21 cellular contexts compared by ENCODE assay signal in genomic region chr19:39321832-39322176, GRCh38. TPM values are rescaled to one million over a fixed set of nuclear protein-coding genes. Genes with fewer than 3 reads are reported as not detected.
A peak's percentile ranks its signal among the peaks of the same experiment; 100 is the strongest.
DNase-seq lines count a peak whose midpoint lies in the region; ATAC-seq lines count a peak whose summit lies in the region.
"Had no signal": no experiment of that assay in that cellular context is flagged by ENCODE, and none has a peak within 500 bp of the region (broad histone marks: within the 10 kb centered on the region; RNA-seq: fewer than 3 reads in every experiment).

No MANE protein-coding gene starts in this region.

- POLR2A ChIA-PET in activated CD4-positive, alpha-beta memory T cell treated with anti-CD3 and anti-CD28 coated beads, Interleukin-2, amount 10 ng/mL, durations not matched to agents 7 days and 5 days (lab: Charles Lee), result interaction anchor here (1.1 kb wide), 1 partner anchor 70 kb away, joined by 5 read pairs; no protein-coding TSS in a partner anchor

- H3K27me3 Mint-ChIP-seq in activated T-cell treated with anti-CD3 and anti-CD28 coated beads, Interleukin-2, amount 50 U/mL, for 72 hours (ENCODE audit: low read depth), result peaks cover 6% of the 10 kb centered on the region
- H3K27me3 Mint-ChIP-seq in activated CD4-positive, alpha-beta memory T cell treated with anti-CD3 and anti-CD28 coated beads, Interleukin-2, amount 10 ng/mL, durations not matched to agents 7 days and 5 days, result peaks cover 16% of the 10 kb centered on the region
- peaks cover 8 to 17% (median 12%) of the 10 kb centered on the region in 3 donors for H3K27me3 Mint-ChIP-seq in immature natural killer cell (ENCODE audit: low read depth in 3 of 3)
- H3K27me3 Mint-ChIP-seq in stimulated activated naive B cell treated with anti-CD40 and anti-IgM and Interleukin-4, amounts not matched to agents 10 μg/mL and 1 μg/mL and 100 μg/mL, for 72 hours, result peaks cover 12 to 18% of the 10 kb centered on the region in 2 donors

- H3K9me3 Mint-ChIP-seq in activated T-cell treated with anti-CD3 and anti-CD28 coated beads, Interleukin-2, amount 50 U/mL, for 72 hours, result no peaks in the 10 kb centered on the region
- no peaks in the 10 kb centered on the region for H3K9me3 Mint-ChIP-seq in activated CD4-positive, alpha-beta memory T cell treated with anti-CD3 and anti-CD28 coated beads, Interleukin-2, amount 10 ng/mL, durations not matched to agents 7 days and 5 days
- H3K9me3 Mint-ChIP-seq in immature natural killer cell, result no peaks in the 10 kb centered on the region
- no peaks in the 10 kb centered on the region for H3K9me3 Mint-ChIP-seq in stimulated activated naive B cell treated with anti-CD40 and anti-IgM and Interleukin-4, amounts not matched to agents 10 μg/mL and 1 μg/mL and 100 μg/mL, for 72 hours

- H3K36me3 Mint-ChIP-seq in activated T-cell treated with anti-CD3 and anti-CD28 coated beads, Interleukin-2, amount 50 U/mL, for 72 hours (ENCODE audit: insufficient read depth in 2 of 2), result no peaks in the 10 kb centered on the region
- H3K36me3 Mint-ChIP-seq in activated CD4-positive, alpha-beta memory T cell treated with anti-CD3 and anti-CD28 coated beads, Interleukin-2, amount 10 ng/mL, durations not matched to agents 7 days and 5 days (ENCODE audit: low read depth), result peaks cover 15% of the 10 kb centered on the region
- H3K36me3 Mint-ChIP-seq in immature natural killer cell, result peaks cover 0 to 5% (median 0%) of the 10 kb centered on the region in 3 donors
- H3K36me3 Mint-ChIP-seq in stimulated activated naive B cell treated with anti-CD40 and anti-IgM and Interleukin-4, amounts not matched to agents 10 μg/mL and 1 μg/mL and 100 μg/mL, for 72 hours, result peaks cover 6 to 7% of the 10 kb centered on the region in 2 donors

- DNase-seq in activated T-cell treated with anti-CD3 and anti-CD28 coated beads, Interleukin-2, amount 50 U/mL, for 72 hours, result no peak
- DNase-seq in activated T-cell treated with anti-CD3 and anti-CD28 coated beads for 4 hours, result no peak
- no peak for DNase-seq in activated CD4-positive, alpha-beta memory T cell treated with anti-CD3 and anti-CD28 coated beads, Interleukin-2, amount 10 ng/mL, durations not matched to agents 7 days and 5 days
- DNase-seq in immature natural killer cell, result no peak
- DNase-seq in stimulated activated naive B cell treated with anti-CD40 and anti-IgM and Interleukin-4, amounts not matched to agents 10 μg/mL and 1 μg/mL and 100 μg/mL, for 72 hours, result no peak
- DNase-seq in OCI-M1 (lab: John Stamatoyannopoulos, UW), result no peak
- DNase-seq: amniotic stem cell; COR-L47; gastrocnemius medialis; GOT3; left ventricle myocardium inferior; NCI-H1105 treated with DMSO at 0.1 percent for 48 hours; NCI-H2171; SK-N-SH; spleen; stimulated activated naive CD4-positive, alpha-beta T cell had no signal

- peak overlapping the region; percentile 49 to 76 for H3K4me3 Mint-ChIP-seq in activated T-cell treated with anti-CD3 and anti-CD28 coated beads, Interleukin-2, amount 50 U/mL, for 72 hours
- peak overlapping the region; percentile 67 for H3K4me3 Mint-ChIP-seq in activated CD4-positive, alpha-beta memory T cell treated with anti-CD3 and anti-CD28 coated beads, Interleukin-2, amount 10 ng/mL, durations not matched to agents 7 days and 5 days
- peak overlapping the region; percentile 73 to 89 (median 83) for H3K4me3 Mint-ChIP-seq in immature natural killer cell
- H3K4me3 Mint-ChIP-seq in stimulated activated naive B cell treated with anti-CD40 and anti-IgM and Interleukin-4, amounts not matched to agents 10 μg/mL and 1 μg/mL and 100 μg/mL, for 72 hours, result peak overlapping the region; percentile 78 to 83

- peaks cover 20% of the 10 kb centered on the region for H3K4me1 Mint-ChIP-seq in activated T-cell treated with anti-CD3 and anti-CD28 coated beads, Interleukin-2, amount 50 U/mL, for 72 hours (ENCODE audit: low read depth)
- peaks cover 25% of the 10 kb centered on the region for H3K4me1 Mint-ChIP-seq in activated CD4-positive, alpha-beta memory T cell treated with anti-CD3 and anti-CD28 coated beads, Interleukin-2, amount 10 ng/mL, durations not matched to agents 7 days and 5 days
- peaks cover 42 to 48% of the 10 kb centered on the region in 2 donors for H3K4me1 Mint-ChIP-seq in immature natural killer cell
- peaks cover 20% of the 10 kb centered on the region in 2 donors for H3K4me1 Mint-ChIP-seq in stimulated activated naive B cell treated with anti-CD40 and anti-IgM and Interleukin-4, amounts not matched to agents 10 μg/mL and 1 μg/mL and 100 μg/mL, for 72 hours

- H3K27ac Mint-ChIP-seq in activated T-cell treated with anti-CD3 and anti-CD28 coated beads, Interleukin-2, amount 50 U/mL, for 72 hours, result no peak overlapping the region
- H3K27ac Mint-ChIP-seq in activated CD4-positive, alpha-beta memory T cell treated with anti-CD3 and anti-CD28 coated beads, Interleukin-2, amount 10 ng/mL, durations not matched to agents 7 days and 5 days, result no peak overlapping the region
- H3K27ac Mint-ChIP-seq in immature natural killer cell, result peak overlapping the region; percentile 40 to 96 (median 90)
- peak overlapping the region; percentile 73 for H3K27ac Mint-ChIP-seq in stimulated activated naive B cell treated with anti-CD40 and anti-IgM and Interleukin-4, amounts not matched to agents 10 μg/mL and 1 μg/mL and 100 μg/mL, for 72 hours

- ATAC-seq in activated T-cell treated with anti-CD3 and anti-CD28 coated beads, Interleukin-2, amount 50 U/mL, for 72 hours (replicated peaks in 1 of 2), result no peak
- ATAC-seq in stimulated activated naive B cell treated with anti-CD40 and anti-IgM and Interleukin-4, amounts not matched to agents 10 μg/mL and 1 μg/mL and 100 μg/mL, for 72 hours (replicated peaks), result no peak
- ATAC-seq in HG02642 (IDR thresholded peaks at IDR 0.05; ENCODE audit: poor library complexity, unreplicated experiment) (no peak), GM21447 (IDR thresholded peaks at IDR 0.05; ENCODE audit: unreplicated experiment) (no peak)
- ATAC-seq: gastrocnemius medialis had no signal

- CTCF ChIA-PET in activated CD4-positive, alpha-beta memory T cell treated with anti-CD3 and anti-CD28 coated beads, Interleukin-2, amount 10 ng/mL, durations not matched to agents 7 days and 5 days (lab: Charles Lee), result no interaction called here

RNA-seq across cellular contexts. Expression of gene LRFN1, which starts 1.1 kb away (rescaled TPM):
- 1 to 10 TPM; 4.5 to 6.7 TPM for total RNA-seq in activated T-cell treated with anti-CD3 and anti-CD28 coated beads, Interleukin-2, amount 50 U/mL, for 72 hours
- 1 to 10 TPM; 9.2 to 9.3 TPM for total RNA-seq in activated CD4-positive, alpha-beta memory T cell treated with anti-CD3 and anti-CD28 coated beads, Interleukin-2, amount 10 ng/mL, durations not matched to agents 7 days and 5 days
- polyA plus RNA-seq in immature natural killer cell, result 10 to 100 TPM in 1 of 3 donors, 1 to 10 TPM in 2; 4.8 to 16.0 (median 5.4) TPM

RNA-seq across cellular contexts. Expression of gene GMFG, which starts 14.0 kb away (rescaled TPM):
- 100 to 1,000 TPM; 351 to 353 TPM for total RNA-seq in activated T-cell treated with anti-CD3 and anti-CD28 coated beads, Interleukin-2, amount 50 U/mL, for 72 hours
- total RNA-seq in activated CD4-positive, alpha-beta memory T cell treated with anti-CD3 and anti-CD28 coated beads, Interleukin-2, amount 10 ng/mL, durations not matched to agents 7 days and 5 days, result 100 to 1,000 TPM; 705 to 721 TPM
- polyA plus RNA-seq in immature natural killer cell, result 1,000 to 10,000 TPM in 2 of 3 donors, 100 to 1,000 TPM in 1; 990 to 1,609 (median 1,254) TPM

RNA-seq across cellular contexts. Expression of gene SAMD4B, which starts 20.4 kb away (rescaled TPM):
- total RNA-seq in activated T-cell treated with anti-CD3 and anti-CD28 coated beads, Interleukin-2, amount 50 U/mL, for 72 hours, result 10 to 100 TPM; 59.6 to 63.6 TPM
- total RNA-seq in activated CD4-positive, alpha-beta memory T cell treated with anti-CD3 and anti-CD28 coated beads, Interleukin-2, amount 10 ng/mL, durations not matched to agents 7 days and 5 days, result 10 to 100 TPM; 53.9 to 54.8 TPM
- polyA plus RNA-seq in immature natural killer cell, result 10 to 100 TPM in 1 of 3 donors, 1 to 10 TPM in 2; 2.9 to 17.8 (median 3.9) TPM

RNA-seq across cellular contexts. Expression of gene IFNL1, which starts 25.6 kb away (rescaled TPM):
- 1 to 10 TPM in 1 of 2 donors, under 1 TPM in 1; 0.29 to 1.7 TPM for total RNA-seq in activated T-cell treated with anti-CD3 and anti-CD28 coated beads, Interleukin-2, amount 50 U/mL, for 72 hours
- under 1 TPM; 0.38 to 0.43 TPM for total RNA-seq in activated CD4-positive, alpha-beta memory T cell treated with anti-CD3 and anti-CD28 coated beads, Interleukin-2, amount 10 ng/mL, durations not matched to agents 7 days and 5 days
- 1 to 10 TPM; 2.2 to 4.8 (median 2.3) TPM for polyA plus RNA-seq in immature natural killer cell
- total RNA-seq: gastrocnemius medialis, left ventricle myocardium inferior, pulmonary artery endothelial cell, spleen, urinary bladder had no signal
- polyA plus RNA-seq: AG04450, SK-N-SH, spleen, urinary bladder had no signal

RNA-seq across cellular contexts. Expression of gene IFNL2, which starts 53.6 kb away (rescaled TPM):
- under 1 TPM in 1 of 2 donors, not detected in 1; 0.46 TPM for total RNA-seq in activated T-cell treated with anti-CD3 and anti-CD28 coated beads, Interleukin-2, amount 50 U/mL, for 72 hours
- total RNA-seq in activated CD4-positive, alpha-beta memory T cell treated with anti-CD3 and anti-CD28 coated beads, Interleukin-2, amount 10 ng/mL, durations not matched to agents 7 days and 5 days, result not detected
- polyA plus RNA-seq in immature natural killer cell, result not detected
- total RNA-seq: gastrocnemius medialis, left ventricle myocardium inferior, pulmonary artery endothelial cell, spleen, urinary bladder had no signal
- polyA plus RNA-seq: AG04450, SK-N-SH, spleen, urinary bladder had no signal

Comparison
In these comparisons a context has a peak if more than half of its experiments do, and no peak if none do; other contexts are left out.
1. H3K27ac Mint-ChIP-seq: peak in immature natural killer cell (6 of 6) and stimulated activated naive B cell treated with anti-CD40 and anti-IgM and Interleukin-4, amounts not matched to agents 10 μg/mL and 1 μg/mL and 100 μg/mL, for 72 hours (single experiment); none in activated T-cell treated with anti-CD3 and anti-CD28 coated beads, Interleukin-2, amount 50 U/mL, for 72 hours (single experiment) and activated CD4-positive, alpha-beta memory T cell treated with anti-CD3 and anti-CD28 coated beads, Interleukin-2, amount 10 ng/mL, durations not matched to agents 7 days and 5 days (single experiment).
2. Peak in every context shown above with its lines, with median percentiles within 50 percentile points of each other: H3K4me3 Mint-ChIP-seq.